Comparison of ENCODE assay signal across 27 cellular contexts in genomic region chr15:78418681-78419080, GRCh38.
"Had no signal": no experiment of that assay in that cellular context is flagged by ENCODE, and none has a peak within 500 bp of the region (broad histone marks: within the 10 kb centered on the region; RNA-seq: fewer than 3 reads in every experiment).

No MANE protein-coding gene starts in this region.

- H3K4me1 ChIP-seq: SJSA1 had no signal

- H3K9me3 ChIP-seq: SJSA1 had no signal

- ATAC-seq: activated T-helper 17 cell treated with anti-CD3 and anti-CD28 coated beads, Interleukin-2, amount 50 U/mL, for 72 hours; Panc1; SK-N-SH treated with all-trans-retinoic acid at 6 μM for 48 hours had no signal

- H3K36me3 ChIP-seq: brain microvascular endothelial cell, cardiac muscle cell, SJSA1 had no signal

- H3K27ac ChIP-seq: brain microvascular endothelial cell, cardiac muscle cell, SJSA1 had no signal

- H3K27me3 ChIP-seq: brain microvascular endothelial cell, cardiac muscle cell had no signal

- DNase-seq: activated B cell treated with CpG ODN at 0.5 μM for 24 hours; activated CD4-positive, alpha-beta memory T cell treated with anti-CD3 and anti-CD28 coated beads for 36 hours; activated CD4-positive, alpha-beta T cell treated with anti-CD3 and anti-CD28 coated beads for 1 hour; activated CD4-positive, alpha-beta T cell treated with anti-CD3 and anti-CD28 coated beads, Interleukin-2, amount 10 ng/mL, durations not matched to agents 7 days and 5 days; activated CD8-positive, alpha-beta memory T cell treated with anti-CD3 and anti-CD28 coated beads for 24 hours; activated gamma-delta T cell; activated naive CD4-positive, alpha-beta T cell treated with anti-CD3 and anti-CD28 coated beads for 36 hours; activated naive CD8-positive, alpha-beta T cell treated with anti-CD3 and anti-CD28 coated beads for 36 hours; activated T-cell treated with anti-CD3 and anti-CD28 coated beads, Interleukin-2, amount 50 U/mL, for 48 hours; KG1; NCI-H1092; NCI-H1417; NCI-H1694; NCI-H2029; NCI-H2107; NCI-H510A treated with DMSO at 0.1 percent for 48 hours; NCI-H69; NK-92 treated with Interleukin-12 subunit alpha and Interleukin-12 subunit beta, amount 100 ng/mL, for 24 hours; OCI-M1; RPMI8226; SHP77 had no signal

- H3K4me3 ChIP-seq: cardiac muscle cell, SJSA1 had no signal
